24 cellular contexts compared by ENCODE assay signal in the genomic region with DNA sequence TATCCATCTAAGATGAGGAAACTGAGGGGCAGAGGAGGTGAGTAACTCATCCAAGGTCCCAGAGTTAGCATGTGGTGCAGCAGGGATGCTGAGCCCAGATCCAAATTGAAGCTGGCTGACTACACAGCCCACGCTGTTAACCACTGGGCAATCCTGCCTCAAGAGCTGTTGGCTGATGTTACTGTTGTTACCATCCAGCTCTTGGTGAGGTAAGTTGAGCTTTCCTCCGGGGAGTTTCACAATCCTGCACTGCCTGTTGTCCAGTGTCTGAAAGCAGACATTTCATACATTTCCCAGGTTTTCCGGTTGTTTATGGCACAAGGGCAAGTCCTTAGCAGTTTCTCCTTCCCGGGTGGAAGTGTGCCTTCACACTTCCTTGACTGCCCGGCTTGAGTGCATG. TPM values are rescaled to one million over a fixed set of nuclear protein-coding genes. Genes with fewer than 3 reads are reported as not detected.
"Had no signal": no experiment of that assay in that cellular context is flagged by ENCODE, and none has a peak within 500 bp of the region (broad histone marks: within the 10 kb centered on the region; RNA-seq: fewer than 3 reads in every experiment).

No MANE protein-coding gene starts in this region.

- H3K4me1 ChIP-seq: left lung, prostate gland, thyroid gland had no signal

- H3K4me1 Mint-ChIP-seq: activated CD4-positive, alpha-beta T cell treated with anti-CD3 and anti-CD28 coated beads for 36 hours; activated T-helper 17 cell treated with anti-CD3 and anti-CD28 coated beads, Interleukin-2, amount 50 U/mL, for 72 hours; WTC11 had no signal

- H3K9me3 ChIP-seq: prostate gland, thyroid gland had no signal

- H3K4me3 ChIP-seq: heart right ventricle, left lung, neural progenitor cell, prostate gland, thyroid gland, upper lobe of right lung had no signal

- H3K36me3 ChIP-seq: left lung, prostate gland, thyroid gland, upper lobe of right lung had no signal

- H3K27ac Mint-ChIP-seq: activated CD4-positive, alpha-beta T cell treated with anti-CD3 and anti-CD28 coated beads for 36 hours; activated naive CD4-positive, alpha-beta T cell treated with anti-CD3 and anti-CD28 coated beads, Interleukin-2, amount 50 U/mL, for 72 hours; activated T-cell treated with anti-CD3 and anti-CD28 coated beads, Interleukin-2, amount 50 U/mL, for 24 hours; activated T-helper 17 cell treated with anti-CD3 and anti-CD28 coated beads, Interleukin-2, amount 50 U/mL, for 72 hours; naive thymus-derived CD4-positive, alpha-beta T cell; stimulated activated naive CD8-positive, alpha-beta T cell treated with anti-CD3 and anti-CD28 coated beads, Interleukin-15, Interleukin-2, amounts not matched to agents 100 ng/mL and 50 ng/mL, for 24 hours; WTC11 had no signal

- H3K27me3 ChIP-seq: heart right ventricle, left lung, neural progenitor cell, thyroid gland, upper lobe of right lung had no signal

- H3K9ac ChIP-seq: neural progenitor cell had no signal

- DNase-seq: activated CD4-positive, alpha-beta T cell treated with anti-CD3 and anti-CD28 coated beads for 36 hours; activated CD4-positive, alpha-beta T cell treated with anti-CD3 and anti-CD28 coated beads, Interleukin-2, amount 50 U/mL, for 48 hours; activated T-cell treated with anti-CD3 and anti-CD28 coated beads, Interleukin-2, amount 50 U/mL, for 24 hours; effector CD4-positive, alpha-beta T cell; erythroblast; heart right ventricle; kidney; left lung; naive thymus-derived CD4-positive, alpha-beta T cell; stimulated activated CD4-positive, alpha-beta T cell treated with anti-CD3 and anti-CD28 coated beads, Interleukin-12 subunit alpha, Interleukin-12 subunit beta, amount 100 ng/mL, for 4 hours; stimulated activated CD4-positive, alpha-beta T cell treated with anti-CD3 and anti-CD28 coated beads, Interleukin-4, amount 100 ng/mL, for 4 hours; substantia nigra; T-helper 9 cell; thyroid gland; upper lobe of right lung had no signal

- H3K4me3 Mint-ChIP-seq: activated CD4-positive, alpha-beta T cell treated with anti-CD3 and anti-CD28 coated beads for 36 hours; activated T-cell treated with anti-CD3 and anti-CD28 coated beads, Interleukin-2, amount 50 U/mL, for 24 hours; activated T-helper 17 cell treated with anti-CD3 and anti-CD28 coated beads, Interleukin-2, amount 50 U/mL, for 72 hours; neural progenitor cell; stimulated activated naive CD8-positive, alpha-beta T cell treated with anti-CD3 and anti-CD28 coated beads, Interleukin-15, Interleukin-2, amounts not matched to agents 100 ng/mL and 50 ng/mL, for 24 hours; WTC11 had no signal

- ATAC-seq: activated CD4-positive, alpha-beta T cell treated with anti-CD3 and anti-CD28 coated beads for 36 hours; activated naive CD4-positive, alpha-beta T cell treated with anti-CD3 and anti-CD28 coated beads, Interleukin-2, amount 50 U/mL, for 72 hours; activated T-helper 17 cell treated with anti-CD3 and anti-CD28 coated beads, Interleukin-2, amount 50 U/mL, for 72 hours; left lung; naive thymus-derived CD4-positive, alpha-beta T cell; upper lobe of right lung; WTC11 had no signal

RNA-seq across cellular contexts. Expression of a gene that starts 14.5 kb away (rescaled TPM):
- total RNA-seq: bronchial epithelial cell; SK-MEL-5; T-helper 1 cell treated with Interleukin-12 subunit alpha and Interleukin-12 subunit beta and Interleukin-4 antibody, amounts not matched to agents 30 ng/mL and 1 ng/mL, for 36 hours had no signal
